In the genomic region with DNA sequence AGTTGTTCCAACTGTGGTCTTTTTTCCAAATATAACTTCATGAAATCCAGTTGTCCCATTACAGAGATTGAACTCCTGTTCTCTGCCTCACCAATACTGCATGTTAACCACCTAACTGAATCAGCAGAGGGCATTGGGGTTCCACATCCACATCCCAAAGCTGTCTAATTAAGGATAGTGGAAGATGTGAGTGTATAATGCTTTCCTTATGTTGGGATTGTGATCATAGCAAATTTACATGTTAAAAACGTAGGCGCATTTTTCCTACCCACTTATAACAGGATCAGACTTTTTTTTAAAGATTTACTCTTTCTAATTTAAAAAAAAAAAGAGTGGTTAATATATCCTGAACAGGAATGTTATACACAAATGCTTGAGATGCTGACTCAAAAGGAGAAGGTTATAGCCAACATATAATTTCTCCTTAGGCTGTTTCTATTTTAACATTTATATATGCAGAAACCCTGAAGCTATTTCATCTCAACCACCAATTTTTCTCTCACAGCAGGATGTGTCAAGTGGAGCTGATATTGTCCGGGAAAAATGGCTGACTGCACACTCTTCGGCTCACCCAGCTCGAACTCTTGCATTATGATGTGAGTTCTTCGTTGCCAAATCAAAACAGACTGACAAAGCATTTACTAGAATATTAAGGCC, we compare ENCODE assay signal across 20 cellular contexts. TPM values are rescaled to one million over a fixed set of nuclear protein-coding genes. Genes with fewer than 3 reads are reported as not detected.
DNase-seq lines count a peak whose midpoint lies in the region; FAIRE-seq and TF ChIP-seq lines count a peak whose summit lies in the region.
"Had no signal": no experiment of that assay in that cellular context is flagged by ENCODE, and none has a peak within 500 bp of the region (broad histone marks: within the 10 kb centered on the region; RNA-seq: fewer than 3 reads in every experiment).

No MANE protein-coding gene starts in this region.

- dilution Hi-C loops in endothelial cell of umbilical vein (cut with MboI; ENCODE audit: extremely low pct_ligation_motif_present, low sequenced_read_pairs) = no loop called here

- no TSS peak for BruUV-seq in endothelial cell of umbilical vein (replicated peaks; lab: Mats Ljungman, UMichigan)

- CTCF ChIA-PET in endothelial cell of umbilical vein (lab: Charles Lee) = interaction anchor here (1.1 to 3.8 kb wide), 6 partner anchors 10 to 284 kb away, joined by 3 to 16 read pairs (median 8); no protein-coding TSS in a partner anchor

- in situ Hi-C loops in ACHN (cut with HindIII; ENCODE audit: low pct_ligation_motif_present, low pct_unique_long_range_greater_than_20kb, low sequenced_read_pairs) = no loop called here

- DNase-seq in EH (ENCODE audit: low read depth) = peak; percentile 81
- DNase-seq in NCI-H2227 treated with DMSO at 0.1 percent for 48 hours (lab: John Stamatoyannopoulos, UW) = peak; percentile 38
- DNase-seq in endothelial cell of umbilical vein (ENCODE audit: low read depth, low spot score) = no peak
- DNase-seq in osteocyte (ENCODE audit: extremely low spot score, unreplicated experiment) = no peak
- no peak for DNase-seq in NCI-H446 treated with DMSO at 0.1 percent for 48 hours (lab: John Stamatoyannopoulos, UW)
- DNase-seq in amygdala (lab: John Stamatoyannopoulos, UW) = no peak
- no peak for DNase-seq in ACHN
- DNase-seq in NCI-H2081 treated with DMSO at 0.1 percent for 48 hours (lab: John Stamatoyannopoulos, UW) = no peak
- DNase-seq: activated CD4-positive, alpha-beta T cell treated with anti-CD3 and anti-CD28 coated beads, Interleukin-2, amount 10 ng/mL, durations not matched to agents 24 days and 14 days; activated naive CD4-positive, alpha-beta T cell; glutamatergic neuron; NCI-H1105 treated with DMSO at 0.1 percent for 48 hours; NCI-H774; PC-3; stimulated activated CD4-positive, alpha-beta T cell treated with anti-CD3 and anti-CD28 coated beads, Interleukin-4, amount 100 ng/mL, for 1 hour had no signal

- H3K9me3 ChIP-seq in endothelial cell of umbilical vein (replicated peaks; ENCODE audit: control insufficient read depth, insufficient read depth, low read length) = no peaks in the 10 kb centered on the region

- POLR2A ChIA-PET in endothelial cell of umbilical vein (lab: Charles Lee) = interaction anchor here (0.6 kb wide), 1 partner anchor 172 kb away, joined by 7 read pairs; no protein-coding TSS in a partner anchor

- peak overlapping the region; percentile 81 for H3K27ac Mint-ChIP-seq in osteocyte (ENCODE audit: unreplicated experiment)
- H3K27ac Mint-ChIP-seq: activated CD4-positive, alpha-beta T cell treated with anti-CD3 and anti-CD28 coated beads, Interleukin-2, amount 10 ng/mL, durations not matched to agents 24 days and 14 days had no signal

- H2AFZ ChIP-seq in endothelial cell of umbilical vein (ENCODE audit: low read depth, low read length) = no peak overlapping the region
- H2AFZ ChIP-seq: parathyroid adenoma had no signal

- TF ChIP-seq CTCF in endothelial cell of umbilical vein (IDR thresholded peaks at IDR 0.05; ENCODE audit: extremely low read depth in 1 of 2, insufficient read depth in 1 of 2, low read depth in 1 of 2, low read length in 2 of 2) = no peak
- TF ChIP-seq CTCF in osteocyte (IDR thresholded peaks at IDR 0.05) = peak; percentile 28

- intact Hi-C loops in endothelial cell of umbilical vein (cut with micrococcal nuclease) = no loop called here

- H3K4me3 Mint-ChIP-seq in osteocyte (ENCODE audit: unreplicated experiment) = peak overlapping the region; percentile 56
- H3K4me3 Mint-ChIP-seq: activated CD4-positive, alpha-beta T cell treated with anti-CD3 and anti-CD28 coated beads, Interleukin-2, amount 10 ng/mL, durations not matched to agents 24 days and 14 days; brain had no signal

- peak overlapping the region; percentile 28 for H3K27ac ChIP-seq in endothelial cell of umbilical vein (ENCODE audit: insufficient read depth, low read depth, low read length)
- H3K27ac ChIP-seq: C4-2B, parathyroid adenoma had no signal

- no peak for TF ChIP-seq POLR2A in endothelial cell of umbilical vein (IDR thresholded peaks at IDR 0.05; ENCODE audit: low read depth, low read length)

- H3K9me3 Mint-ChIP-seq in osteocyte (ENCODE audit: unreplicated experiment) = peaks cover 3% of the 10 kb centered on the region
- H3K9me3 Mint-ChIP-seq: activated CD4-positive, alpha-beta T cell treated with anti-CD3 and anti-CD28 coated beads, Interleukin-2, amount 10 ng/mL, durations not matched to agents 24 days and 14 days had no signal

- H3K27me3 Mint-ChIP-seq in osteocyte (ENCODE audit: unreplicated experiment) = no peaks in the 10 kb centered on the region
- H3K27me3 Mint-ChIP-seq: activated CD4-positive, alpha-beta T cell treated with anti-CD3 and anti-CD28 coated beads, Interleukin-2, amount 10 ng/mL, durations not matched to agents 24 days and 14 days; brain had no signal

- no peaks in the 10 kb centered on the region for H3K27me3 ChIP-seq in endothelial cell of umbilical vein (ENCODE audit: control insufficient read depth in 2 of 2, insufficient read depth in 2 of 2, low read length in 2 of 2)

- H4K20me1 ChIP-seq in endothelial cell of umbilical vein (replicated peaks; ENCODE audit: control insufficient read depth, extremely low read depth, insufficient read depth, low read length) = no peaks in the 10 kb centered on the region

- FAIRE-seq in endothelial cell of umbilical vein (lab: Jason Lieb, UNC) = no peak
- FAIRE-seq: GM12892 had no signal

- peaks cover 0 to 10% of the 10 kb centered on the region in 2 experiments for H3K36me3 ChIP-seq in endothelial cell of umbilical vein (ENCODE audit: control insufficient read depth in 2 of 2, extremely low read depth in 1 of 2, insufficient read depth in 2 of 2, low read length in 2 of 2)

- H3K4me1 ChIP-seq in endothelial cell of umbilical vein (ENCODE audit: control insufficient read depth, extremely low read depth, insufficient read depth, low read length) = peaks cover 63% of the 10 kb centered on the region
- H3K4me1 ChIP-seq: parathyroid adenoma had no signal

- H3K36me3 Mint-ChIP-seq in osteocyte (ENCODE audit: unreplicated experiment) = peaks cover 21% of the 10 kb centered on the region
- H3K36me3 Mint-ChIP-seq: brain had no signal

- H3K79me2 ChIP-seq in endothelial cell of umbilical vein (ENCODE audit: control insufficient read depth, insufficient read depth, low read length) = peaks cover 17% of the 10 kb centered on the region
- H3K79me2 ChIP-seq: parathyroid adenoma had no signal

- no peak overlapping the region for H3K9ac ChIP-seq in endothelial cell of umbilical vein (replicated peaks; ENCODE audit: extremely low read depth, insufficient read depth, low read length)
- H3K9ac ChIP-seq: parathyroid adenoma had no signal

- no peaks in the 10 kb centered on the region for H3K9me1 ChIP-seq in endothelial cell of umbilical vein (replicated peaks; ENCODE audit: control insufficient read depth, extremely low read depth, insufficient read depth, low read length)

- H3K4me1 Mint-ChIP-seq in osteocyte (ENCODE audit: unreplicated experiment) = peaks cover 66% of the 10 kb centered on the region
- H3K4me1 Mint-ChIP-seq: activated CD4-positive, alpha-beta T cell treated with anti-CD3 and anti-CD28 coated beads, Interleukin-2, amount 10 ng/mL, durations not matched to agents 24 days and 14 days had no signal

- H3K4me2 ChIP-seq in endothelial cell of umbilical vein (ENCODE audit: insufficient read depth, low read length) = peak overlapping the region; percentile 13

- H3K4me3 ChIP-seq in endothelial cell of umbilical vein (replicated peaks in 1 of 3; ENCODE audit: insufficient read depth in 1 of 3, low read depth in 1 of 3, low read length in 3 of 3) = no peak overlapping the region
- H3K4me3 ChIP-seq: skin epidermis had no signal

TF ChIP-seq in endothelial cell of umbilical vein, 7 proteins besides CTCF, POLR2A, EP300 and RAD21:
- TF ChIP-seq, protein P1, sequence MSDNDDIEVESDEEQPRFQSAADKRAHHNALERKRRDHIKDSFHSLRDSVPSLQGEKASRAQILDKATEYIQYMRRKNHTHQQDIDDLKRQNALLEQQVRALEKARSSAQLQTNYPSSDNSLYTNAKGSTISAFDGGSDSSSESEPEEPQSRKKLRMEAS (IDR thresholded peaks at IDR 0.05; ENCODE audit: insufficient read depth, insufficient read length) = no peak
- TF ChIP-seq GATA2 (IDR thresholded peaks at IDR 0.05; ENCODE audit: insufficient read depth, insufficient read length, low read depth, low read length) (no peak), FOS (IDR thresholded peaks at IDR 0.05; ENCODE audit: borderline replicate concordance, insufficient read depth, low read length) (no peak), JUN (IDR thresholded peaks at IDR 0.05; ENCODE audit: borderline replicate concordance, insufficient read depth, insufficient read length, low read depth) (no peak), EZH2 (IDR thresholded peaks at IDR 0.05; ENCODE audit: borderline replicate concordance, low read depth, low read length, severe bottlenecking) (no peak), MYC (IDR thresholded peaks at IDR 0.05; ENCODE audit: low read depth, low read length) (no peak), POLR2AphosphoS5 (IDR thresholded peaks at IDR 0.05; ENCODE audit: insufficient read depth, low read depth, low read length) (no peak)

RNA-seq across cellular contexts. Expression of a gene that starts 40.3 kb away (rescaled TPM):
- total RNA-seq in endothelial cell of umbilical vein = 770 and 1,035 TPM in 2 replicates
- polyA plus RNA-seq in endothelial cell of umbilical vein = 233 and 287 TPM in 2 replicates
- 424 and 485 TPM in 2 replicates for polyA plus RNA-seq in endothelial cell of umbilical vein (2011; cell fraction: cytosol; rRNA removed)
- polyA plus RNA-seq in endothelial cell of umbilical vein (2011; cell fraction: nucleus; rRNA removed) = 220 and 222 TPM in 2 replicates
- polyA plus RNA-seq in endothelial cell of umbilical vein (2012) = 35.3 and 230 TPM in 2 replicates
- polyA minus RNA-seq in endothelial cell of umbilical vein = 436 and 440 TPM in 2 replicates
- not detected for polyA minus RNA-seq in endothelial cell of umbilical vein (2011; cell fraction: cytosol; rRNA and poly(A)+ RNA removed)
- polyA minus RNA-seq in endothelial cell of umbilical vein (2011; cell fraction: nucleus; rRNA and poly(A)+ RNA removed) = 78.8 and 168 TPM in 2 replicates
- total RNA-seq in osteocyte = 155 and 187 TPM in 2 replicates

Comparison
In these comparisons a context has a peak if more than half of its experiments do, and no peak if none do; other contexts are left out.
1. DNase-seq: peak in EH (single experiment) and NCI-H2227 treated with DMSO at 0.1 percent for 48 hours (single experiment); none in endothelial cell of umbilical vein (single experiment), osteocyte (single experiment), NCI-H446 treated with DMSO at 0.1 percent for 48 hours (single experiment), amygdala (0 of 56), ACHN (single experiment) and NCI-H2081 treated with DMSO at 0.1 percent for 48 hours (single experiment).